Comparison of ENCODE assay signal across 23 cellular contexts in genomic region chr13:79833972-79834371, GRCh38.
"Had no signal": no experiment of that assay in that cellular context is flagged by ENCODE, and none has a peak within 500 bp of the region (broad histone marks: within the 10 kb centered on the region; RNA-seq: fewer than 3 reads in every experiment).

No MANE protein-coding gene starts in this region.

- H3K4me3 ChIP-seq: heart left ventricle, lung, sigmoid colon, smooth muscle cell, transverse colon, vagina had no signal

- H3K27me3 ChIP-seq: heart left ventricle, sigmoid colon, transverse colon, vagina had no signal

- H3K27me3 Mint-ChIP-seq: activated CD8-positive, alpha-beta memory T cell treated with anti-CD3 and anti-CD28 coated beads, Interleukin-2, amount 10 ng/mL, durations not matched to agents 7 days and 5 days; activated CD8-positive, alpha-beta T cell treated with anti-CD3 and anti-CD28 coated beads for 36 hours; activated naive CD8-positive, alpha-beta T cell treated with anti-CD3 and anti-CD28 coated beads, Interleukin-2, amount 50 U/mL, for 24 hours; natural killer cell treated with Interleukin-12 subunit alpha and Interleukin-12 subunit beta and Interleukin-15 and Interleukin-18, amount 100 ng/mL, for 72 hours; stimulated activated memory B cell treated with anti-CD40 and anti-IgM and Interleukin-4, amounts not matched to agents 10 μg/mL and 1 μg/mL and 100 μg/mL, for 72 hours had no signal

- H3K27ac ChIP-seq: sigmoid colon, transverse colon, vagina had no signal

- H3K4me3 Mint-ChIP-seq: activated CD8-positive, alpha-beta memory T cell treated with anti-CD3 and anti-CD28 coated beads, Interleukin-2, amount 10 ng/mL, durations not matched to agents 7 days and 5 days; activated CD8-positive, alpha-beta T cell treated with anti-CD3 and anti-CD28 coated beads for 36 hours; activated naive CD8-positive, alpha-beta T cell treated with anti-CD3 and anti-CD28 coated beads, Interleukin-2, amount 50 U/mL, for 24 hours; brain; natural killer cell treated with Interleukin-12 subunit alpha and Interleukin-12 subunit beta and Interleukin-15 and Interleukin-18, amount 100 ng/mL, for 72 hours; stimulated activated memory B cell treated with anti-CD40 and anti-IgM and Interleukin-4, amounts not matched to agents 10 μg/mL and 1 μg/mL and 100 μg/mL, for 72 hours had no signal

- H3K4me1 ChIP-seq: sigmoid colon, transverse colon, vagina had no signal

- H3K36me3 ChIP-seq: heart left ventricle, sigmoid colon, transverse colon, vagina had no signal

- H3K9me3 ChIP-seq: heart left ventricle, sigmoid colon, transverse colon, vagina had no signal

- H3K4me2 ChIP-seq: smooth muscle cell had no signal

- H3K9me3 Mint-ChIP-seq: activated CD8-positive, alpha-beta T cell treated with anti-CD3 and anti-CD28 coated beads for 36 hours; activated naive CD8-positive, alpha-beta T cell treated with anti-CD3 and anti-CD28 coated beads, Interleukin-2, amount 50 U/mL, for 24 hours had no signal

- H3K4me1 Mint-ChIP-seq: activated CD8-positive, alpha-beta memory T cell treated with anti-CD3 and anti-CD28 coated beads, Interleukin-2, amount 10 ng/mL, durations not matched to agents 7 days and 5 days; activated naive CD8-positive, alpha-beta T cell treated with anti-CD3 and anti-CD28 coated beads, Interleukin-2, amount 50 U/mL, for 24 hours; stimulated activated memory B cell treated with anti-CD40 and anti-IgM and Interleukin-4, amounts not matched to agents 10 μg/mL and 1 μg/mL and 100 μg/mL, for 72 hours had no signal

- DNase-seq: activated CD4-positive, alpha-beta T cell treated with anti-CD3 and anti-CD28 coated beads for 48 hours; activated CD8-positive, alpha-beta memory T cell treated with anti-CD3 and anti-CD28 coated beads, Interleukin-2, amount 10 ng/mL, durations not matched to agents 7 days and 5 days; activated CD8-positive, alpha-beta T cell treated with anti-CD3 and anti-CD28 coated beads for 36 hours; activated gamma-delta T cell; activated naive CD4-positive, alpha-beta T cell treated with anti-CD3 and anti-CD28 coated beads, Interleukin-2, amount 50 U/mL, for 16 hours; activated naive CD8-positive, alpha-beta T cell treated with anti-CD3 and anti-CD28 coated beads, Interleukin-2, amount 50 U/mL, for 24 hours; activated T-cell treated with anti-CD3 and anti-CD28 coated beads for 4 hours; anterior cingulate cortex; central memory CD4-positive, alpha-beta T cell; dermis blood vessel endothelial cell; effector CD8-positive, alpha-beta T cell; islet precursor cell; midbrain; sigmoid colon; stimulated activated CD4-positive, alpha-beta T cell treated with anti-CD3 and anti-CD28 coated beads, Interleukin-15, amount 100 ng/mL, for 24 hours; transverse colon had no signal

- ATAC-seq: activated CD8-positive, alpha-beta memory T cell treated with anti-CD3 and anti-CD28 coated beads, Interleukin-2, amount 10 ng/mL, durations not matched to agents 7 days and 5 days; activated CD8-positive, alpha-beta T cell treated with anti-CD3 and anti-CD28 coated beads for 36 hours; activated naive CD8-positive, alpha-beta T cell treated with anti-CD3 and anti-CD28 coated beads, Interleukin-2, amount 50 U/mL, for 24 hours; heart left ventricle; natural killer cell treated with Interleukin-12 subunit alpha and Interleukin-12 subunit beta and Interleukin-15 and Interleukin-18, amount 100 ng/mL, for 72 hours; stimulated activated memory B cell treated with anti-CD40 and anti-IgM and Interleukin-4, amounts not matched to agents 10 μg/mL and 1 μg/mL and 100 μg/mL, for 72 hours had no signal

- H3K27ac Mint-ChIP-seq: activated CD8-positive, alpha-beta memory T cell treated with anti-CD3 and anti-CD28 coated beads, Interleukin-2, amount 10 ng/mL, durations not matched to agents 7 days and 5 days; activated CD8-positive, alpha-beta T cell treated with anti-CD3 and anti-CD28 coated beads for 36 hours; activated naive CD8-positive, alpha-beta T cell treated with anti-CD3 and anti-CD28 coated beads, Interleukin-2, amount 50 U/mL, for 24 hours; natural killer cell treated with Interleukin-12 subunit alpha and Interleukin-12 subunit beta and Interleukin-15 and Interleukin-18, amount 100 ng/mL, for 72 hours; stimulated activated memory B cell treated with anti-CD40 and anti-IgM and Interleukin-4, amounts not matched to agents 10 μg/mL and 1 μg/mL and 100 μg/mL, for 72 hours had no signal

- H3K36me3 Mint-ChIP-seq: activated CD8-positive, alpha-beta memory T cell treated with anti-CD3 and anti-CD28 coated beads, Interleukin-2, amount 10 ng/mL, durations not matched to agents 7 days and 5 days; brain; natural killer cell treated with Interleukin-12 subunit alpha and Interleukin-12 subunit beta and Interleukin-15 and Interleukin-18, amount 100 ng/mL, for 72 hours; stimulated activated memory B cell treated with anti-CD40 and anti-IgM and Interleukin-4, amounts not matched to agents 10 μg/mL and 1 μg/mL and 100 μg/mL, for 72 hours had no signal
